Comparison of ENCODE assay signal across 8 cellular contexts in the genomic region with DNA sequence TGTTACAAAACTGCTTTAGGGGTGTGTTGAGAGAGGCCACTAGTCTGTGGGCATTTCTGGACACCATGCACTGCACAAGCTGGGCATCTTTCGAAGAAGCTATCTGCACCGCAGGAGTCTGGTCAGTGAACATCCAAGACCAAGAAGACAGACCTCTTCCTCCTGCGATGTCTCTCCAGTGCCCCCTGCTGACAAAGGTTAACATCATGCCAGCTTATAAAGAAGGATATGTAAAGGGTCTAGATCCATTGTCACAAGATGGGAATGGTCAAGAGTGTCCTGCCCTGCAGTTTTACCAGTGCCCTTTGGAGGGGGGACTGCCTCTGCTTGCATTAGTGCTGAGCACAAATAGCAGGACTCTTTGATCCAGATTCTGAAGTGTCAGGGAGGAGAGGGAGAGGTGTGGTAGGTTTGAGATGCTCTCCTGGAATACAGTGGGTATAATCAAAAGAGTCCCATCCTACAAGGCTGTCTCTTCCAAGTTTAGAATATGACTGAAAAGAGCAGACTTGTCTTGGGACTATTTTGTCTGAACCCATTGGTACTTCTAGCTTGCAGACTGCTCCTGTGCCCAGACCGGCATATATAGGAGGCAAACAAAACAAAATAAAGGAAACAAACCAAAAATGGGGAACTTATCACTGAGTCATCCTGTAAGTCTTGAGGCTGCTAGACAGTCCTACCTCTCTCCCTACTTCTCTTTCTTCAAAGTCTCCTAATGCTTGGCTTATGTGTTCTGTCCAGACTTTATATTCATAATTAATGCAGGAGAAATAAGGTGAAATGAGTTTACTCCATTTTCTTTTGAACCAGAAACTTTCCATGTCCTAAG.
DNase-seq lines count a peak whose midpoint lies in the region; ATAC-seq and TF ChIP-seq lines count a peak whose summit lies in the region.

No MANE protein-coding gene starts in this region.

- no peak overlapping the region for H3K9ac ChIP-seq in adipocyte (ENCODE audit: low read length)

- DNase-seq in GM10248 (ENCODE audit: extremely low spot score) (peak; percentile 9), HEK293T (ENCODE audit: extremely low spot score) (peak; percentile 38), NCI-H2081 (lab: John Stamatoyannopoulos, UW) (peak; percentile 27 to 54), adipocyte (ENCODE audit: low read depth) (peak; percentile 88), left ventricle myocardium superior (no peak), smooth muscle cell of the brain vasculature (ENCODE audit: low read depth, low spot score) (peak; percentile 59), KG1 (lab: John Stamatoyannopoulos, UW) (no peak), T1000 (lab: John Stamatoyannopoulos, UW) (no peak)

- intact Hi-C loops in left ventricle myocardium superior (cut with micrococcal nuclease) = no loop called here

- POLR2A ChIA-PET in GM10248 (lab: Yijun Ruan, JAX) (no interaction called here), HEK293T (lab: Yijun Ruan, JAX) (no interaction called here)

- TF ChIP-seq CTCF in GM10248 (IDR thresholded peaks at IDR 0.05; ENCODE audit: control extremely low read depth, extremely low read depth, low read depth, missing control alignments) = peak; percentile 52

- H3K4me1 ChIP-seq in adipocyte (ENCODE audit: control insufficient read depth, insufficient read depth, low read length) = no peaks in the 10 kb centered on the region

- CTCF ChIA-PET in GM10248 (lab: Yijun Ruan, JAX) (interaction anchor here (1.4 to 1.8 kb wide), 3 partner anchors 10 to 973 kb away, joined by 4 to 8 read pairs (median 6); no protein-coding TSS in a partner anchor), HEK293T (lab: Yijun Ruan, JAX) (interaction anchor here (0.6 to 1.0 kb wide), 2 partner anchors 23 to 970 kb away, joined by 3 read pairs; no protein-coding TSS in a partner anchor)

- peak; percentile 54 for ATAC-seq in left ventricle myocardium superior

- H3K36me3 ChIP-seq in adipocyte (ENCODE audit: control insufficient read depth, insufficient read depth, low read length, severe bottlenecking) = no peaks in the 10 kb centered on the region

- H3K27me3 ChIP-seq in adipocyte (replicated peaks; ENCODE audit: control insufficient read depth, insufficient read depth, low read length) = no peaks in the 10 kb centered on the region

- H3K4me3 ChIP-seq in adipocyte (ENCODE audit: low read length) = no peak overlapping the region

- no peaks in the 10 kb centered on the region for H3K9me3 ChIP-seq in adipocyte (ENCODE audit: control insufficient read depth, low read length)

TF ChIP-seq in HEK293T, 16 proteins besides CTCF, POLR2A, EP300 and RAD21:
- TF ChIP-seq CTBP1 (IDR thresholded peaks at IDR 0.05; ENCODE audit: borderline replicate concordance) (no peak), ZNF384 (IDR thresholded peaks at IDR 0.05) (no peak), ARNT (IDR thresholded peaks at IDR 0.05) (no peak), FOXA1 (IDR thresholded peaks at IDR 0.05) (no peak), SUZ12 (IDR thresholded peaks at IDR 0.05) (no peak), SP1 (IDR thresholded peaks at IDR 0.05) (no peak)

Comparison
In these comparisons a context has a peak if more than half of its experiments do, and no peak if none do; other contexts are left out.
1. DNase-seq: peak in GM10248 (single experiment), HEK293T (single experiment), NCI-H2081 (2 of 2), adipocyte (single experiment) and smooth muscle cell of the brain vasculature (single experiment); none in left ventricle myocardium superior (single experiment), KG1 (single experiment) and T1000 (single experiment).